Comparison of ENCODE assay signal across 20 cellular contexts in the genomic region with DNA sequence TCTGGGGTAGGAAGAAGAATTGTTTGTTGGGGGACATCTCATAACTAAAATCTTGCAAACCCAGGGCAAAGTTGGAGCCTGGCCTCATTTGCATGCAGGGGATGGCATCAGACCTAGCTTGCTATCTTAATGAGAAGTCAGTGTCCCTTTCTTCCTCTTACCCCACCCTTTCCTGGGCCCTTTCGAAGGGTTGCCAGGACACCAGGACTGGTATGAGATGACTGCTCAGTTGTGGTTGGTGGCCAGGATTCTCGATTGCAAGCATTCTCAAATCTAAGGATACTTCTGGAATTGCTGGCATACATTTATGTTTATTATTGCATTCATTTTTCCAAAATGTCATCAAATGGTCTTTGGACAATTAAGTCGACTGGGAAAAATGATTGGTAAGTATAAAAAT.
DNase-seq lines count a peak whose midpoint lies in the region; ATAC-seq and TF ChIP-seq lines count a peak whose summit lies in the region.
"Had no signal": no experiment of that assay in that cellular context is flagged by ENCODE, and none has a peak within 500 bp of the region (broad histone marks: within the 10 kb centered on the region; RNA-seq: fewer than 3 reads in every experiment).

No MANE protein-coding gene starts in this region.

- H3K27ac ChIP-seq in SJSA1 (peak overlapping the region; percentile 75; the same call in 1 of the 2 replicates), suprapubic skin (peak overlapping the region; percentile 45)
- H3K27ac ChIP-seq: 22Rv1 had no signal

- H3K36me3 ChIP-seq in SJSA1 = no peaks in the 10 kb centered on the region
- no peaks in the 10 kb centered on the region for H3K36me3 ChIP-seq in suprapubic skin

- H3K36me3 Mint-ChIP-seq in activated naive CD8-positive, alpha-beta T cell treated with anti-CD3 and anti-CD28 coated beads for 36 hours = no peaks in the 10 kb centered on the region
- peaks cover 2% of the 10 kb centered on the region for H3K36me3 Mint-ChIP-seq in activated naive CD8-positive, alpha-beta T cell treated with anti-CD3 and anti-CD28 coated beads, Interleukin-2, amount 50 U/mL, for 24 hours (ENCODE audit: low read depth)
- no peaks in the 10 kb centered on the region for H3K36me3 Mint-ChIP-seq in T-cell
- H3K36me3 Mint-ChIP-seq: CD4-positive, alpha-beta memory T cell had no signal

- peak; percentile 5 for DNase-seq in activated naive CD8-positive, alpha-beta T cell treated with anti-CD3 and anti-CD28 coated beads for 36 hours
- no peak for DNase-seq in activated naive CD8-positive, alpha-beta T cell treated with anti-CD3 and anti-CD28 coated beads, Interleukin-2, amount 50 U/mL, for 24 hours
- DNase-seq in SJSA1 (ENCODE audit: low read depth in 1 of 2, low spot score in 2 of 2) = no peak
- peak; percentile 69 for DNase-seq in fibroblast of gingiva (ENCODE audit: low read depth)
- DNase-seq in suprapubic skin (ENCODE audit: low spot score in 2 of 2) = no peak
- DNase-seq in activated CD4-positive, alpha-beta T cell treated with anti-CD3 and anti-CD28 coated beads for 4 hours = no peak
- DNase-seq in GM10266 (ENCODE audit: extremely low spot score) = no peak
- DNase-seq in T-cell = no peak
- DNase-seq: Calu3; CD4-positive, alpha-beta memory T cell; GF-D8; KG1; NCI-H1436; NCI-H2029 treated with DMSO at 0.1 percent for 48 hours; NCI-H446 treated with DMSO at 0.1 percent for 48 hours; NK-92 treated with Interleukin-12 subunit alpha and Interleukin-12 subunit beta, amount 100 ng/mL, for 24 hours; SHP77; SK-N-SH had no signal

- H3K27me3 ChIP-seq in SJSA1 (replicated peaks) = no peaks in the 10 kb centered on the region
- no peaks in the 10 kb centered on the region for H3K27me3 ChIP-seq in suprapubic skin

- POLR2A ChIA-PET in T-cell (lab: Charles Lee) = interaction anchor here in 1 of 2 donors (0.6 kb wide), 1 partner anchor 45 kb away, joined by 4 read pairs; no protein-coding TSS in a partner anchor

- H3K4me3 Mint-ChIP-seq in activated naive CD8-positive, alpha-beta T cell treated with anti-CD3 and anti-CD28 coated beads for 36 hours = no peak overlapping the region
- H3K4me3 Mint-ChIP-seq in activated naive CD8-positive, alpha-beta T cell treated with anti-CD3 and anti-CD28 coated beads, Interleukin-2, amount 50 U/mL, for 24 hours = no peak overlapping the region
- H3K4me3 Mint-ChIP-seq in T-cell = no peak overlapping the region
- H3K4me3 Mint-ChIP-seq: CD4-positive, alpha-beta memory T cell had no signal

- no peak for ATAC-seq in activated naive CD8-positive, alpha-beta T cell treated with anti-CD3 and anti-CD28 coated beads, Interleukin-2, amount 50 U/mL, for 24 hours
- ATAC-seq in T-cell (replicated peaks in 1 of 4) = no peak
- ATAC-seq: GM12878 had no signal

- CTCF ChIA-PET in T-cell (lab: Charles Lee) = no interaction called here

- TF ChIP-seq POLR2A in suprapubic skin (IDR thresholded peaks at IDR 0.05) = no peak

- TF ChIP-seq CTCF in suprapubic skin (IDR thresholded peaks at IDR 0.05) = no peak
- TF ChIP-seq CTCF in GM10266 (IDR thresholded peaks at IDR 0.05; ENCODE audit: control insufficient read depth, insufficient read depth, low read depth, missing control alignments) = no peak

- H3K4me1 Mint-ChIP-seq in activated naive CD8-positive, alpha-beta T cell treated with anti-CD3 and anti-CD28 coated beads for 36 hours = peaks cover 40% of the 10 kb centered on the region
- H3K4me1 Mint-ChIP-seq in activated naive CD8-positive, alpha-beta T cell treated with anti-CD3 and anti-CD28 coated beads, Interleukin-2, amount 50 U/mL, for 24 hours = peaks cover 51% of the 10 kb centered on the region
- peaks cover 10 to 19% (median 11%) of the 10 kb centered on the region in 3 donors for H3K4me1 Mint-ChIP-seq in T-cell

- H3K9me3 ChIP-seq in SJSA1 (replicated peaks) = no peaks in the 10 kb centered on the region
- no peaks in the 10 kb centered on the region for H3K9me3 ChIP-seq in suprapubic skin
- H3K9me3 ChIP-seq: SK-N-SH had no signal

- H3K4me1 ChIP-seq in SJSA1 (replicated peaks) (peaks cover 26% of the 10 kb centered on the region), suprapubic skin (peaks cover 18% of the 10 kb centered on the region)

- no peak overlapping the region for H3K27ac Mint-ChIP-seq in activated naive CD8-positive, alpha-beta T cell treated with anti-CD3 and anti-CD28 coated beads for 36 hours
- no peak overlapping the region for H3K27ac Mint-ChIP-seq in activated naive CD8-positive, alpha-beta T cell treated with anti-CD3 and anti-CD28 coated beads, Interleukin-2, amount 50 U/mL, for 24 hours
- no peak overlapping the region for H3K27ac Mint-ChIP-seq in T-cell
- H3K27ac Mint-ChIP-seq: CD4-positive, alpha-beta memory T cell had no signal

- H3K4me3 ChIP-seq in SJSA1 (no peak overlapping the region), suprapubic skin (no peak overlapping the region)
- H3K4me3 ChIP-seq: GM12878 had no signal

- no peaks in the 10 kb centered on the region for H3K9me3 Mint-ChIP-seq in activated naive CD8-positive, alpha-beta T cell treated with anti-CD3 and anti-CD28 coated beads for 36 hours
- no peaks in the 10 kb centered on the region for H3K9me3 Mint-ChIP-seq in activated naive CD8-positive, alpha-beta T cell treated with anti-CD3 and anti-CD28 coated beads, Interleukin-2, amount 50 U/mL, for 24 hours
- H3K9me3 Mint-ChIP-seq in T-cell = no peaks in the 10 kb centered on the region

- H3K27me3 Mint-ChIP-seq in activated naive CD8-positive, alpha-beta T cell treated with anti-CD3 and anti-CD28 coated beads for 36 hours = no peaks in the 10 kb centered on the region
- no peaks in the 10 kb centered on the region for H3K27me3 Mint-ChIP-seq in activated naive CD8-positive, alpha-beta T cell treated with anti-CD3 and anti-CD28 coated beads, Interleukin-2, amount 50 U/mL, for 24 hours
- H3K27me3 Mint-ChIP-seq in T-cell = no peaks in the 10 kb centered on the region
- H3K27me3 Mint-ChIP-seq: CD4-positive, alpha-beta memory T cell had no signal

- 68% methylated on average over 3 of the region's 3 CpGs for WGBS in suprapubic skin

- TF ChIP-seq EP300 in suprapubic skin (IDR thresholded peaks at IDR 0.05) = no peak

Comparison
In these comparisons a context has a peak if more than half of its experiments do, and no peak if none do; other contexts are left out.
1. DNase-seq: peak in activated naive CD8-positive, alpha-beta T cell treated with anti-CD3 and anti-CD28 coated beads for 36 hours (single experiment) and fibroblast of gingiva (single experiment); none in activated naive CD8-positive, alpha-beta T cell treated with anti-CD3 and anti-CD28 coated beads, Interleukin-2, amount 50 U/mL, for 24 hours (single experiment), SJSA1 (0 of 2), suprapubic skin (0 of 2), activated CD4-positive, alpha-beta T cell treated with anti-CD3 and anti-CD28 coated beads for 4 hours (0 of 2), GM10266 (single experiment) and T-cell (0 of 34).